26 cellular contexts compared by ENCODE assay signal in the genomic region with DNA sequence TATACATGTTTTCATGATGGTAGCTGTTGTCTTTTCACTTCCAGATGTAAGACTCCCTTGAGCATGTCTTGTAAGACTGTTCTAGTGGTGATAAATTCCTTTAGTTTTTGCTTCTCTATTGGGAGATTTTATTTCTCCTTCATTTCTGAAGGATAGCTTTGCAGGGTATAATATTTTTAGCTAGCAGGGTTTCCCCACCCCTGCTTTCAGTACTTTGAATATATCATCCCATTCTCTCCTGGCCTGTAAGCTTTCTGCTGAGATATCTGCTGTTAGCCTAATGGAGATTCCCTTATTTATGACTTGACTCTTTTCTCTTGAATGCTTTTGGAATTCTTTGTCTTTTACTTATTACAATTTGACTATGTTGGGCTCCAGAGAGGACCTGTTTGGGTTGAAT.
"Had no signal": no experiment of that assay in that cellular context is flagged by ENCODE, and none has a peak within 500 bp of the region (broad histone marks: within the 10 kb centered on the region; RNA-seq: fewer than 3 reads in every experiment).

No MANE protein-coding gene starts in this region.

- H3K27ac ChIP-seq: suprapubic skin, testis, thoracic aorta, thyroid gland, tibial artery, tibial nerve, transverse colon, upper lobe of left lung, upper lobe of right lung, uterus, vagina had no signal

- ATAC-seq: stimulated activated effector memory CD8-positive, alpha-beta T cell treated with anti-CD3 and anti-CD28 coated beads, Interleukin-12 subunit alpha, Interleukin-12 subunit beta, amount 100 ng/mL, for 72 hours; stimulated activated memory B cell treated with anti-CD40 and anti-IgM and Interleukin-4, amounts not matched to agents 10 μg/mL and 1 μg/mL and 100 μg/mL, for 72 hours; stimulated activated naive B cell treated with anti-CD40 and anti-IgM and Interleukin-4, amounts not matched to agents 10 μg/mL and 1 μg/mL and 100 μg/mL, for 72 hours; stimulated activated naive CD8-positive, alpha-beta T cell treated with anti-CD3 and anti-CD28 coated beads, Interleukin-15, amount 100 ng/mL, for 72 hours; stimulated activated naive CD8-positive, alpha-beta T cell treated with anti-CD3 and anti-CD28 coated beads, Interleukin-15, Interleukin-2, amounts not matched to agents 100 U/mL and 50 U/mL, for 24 hours; upper lobe of right lung had no signal

- H3K9me3 ChIP-seq: testis, thyroid gland, vagina had no signal

- H3K4me3 ChIP-seq: suprapubic skin, testis, thoracic aorta, thyroid gland, tibial artery, tibial nerve, transverse colon, upper lobe of left lung, upper lobe of right lung, uterus, vagina had no signal

- H3K4me1 ChIP-seq: suprapubic skin, testis, thyroid gland, tibial artery, tibial nerve, transverse colon, upper lobe of left lung, upper lobe of right lung, uterus, vagina had no signal

- H3K36me3 ChIP-seq: thyroid gland, upper lobe of left lung, upper lobe of right lung, uterus, vagina had no signal

- DNase-seq: stimulated activated CD4-positive, alpha-beta T cell treated with anti-CD3 and anti-CD28 coated beads, Interleukin-2, amount 100 ng/mL, for 24 hours; stimulated activated CD4-positive, alpha-beta T cell treated with anti-CD3 and anti-CD28 coated beads, Interleukin-2, amount 100 ng/mL, for 48 hours; stimulated activated CD4-positive, alpha-beta T cell treated with anti-CD3 and anti-CD28 coated beads, Interleukin-4, amount 100 ng/mL, for 1 hour; stimulated activated CD4-positive, alpha-beta T cell treated with anti-CD3 and anti-CD28 coated beads, Interleukin-4, amount 100 ng/mL, for 24 hours; stimulated activated CD4-positive, alpha-beta T cell treated with anti-CD3 and anti-CD28 coated beads, Interleukin-4, amount 100 ng/mL, for 4 hours; stimulated activated CD8-positive, alpha-beta memory T cell treated with anti-CD3 and anti-CD28 coated beads, Interleukin-4, amount 100 ng/mL, for 48 hours; stimulated activated naive B cell treated with anti-CD40 and anti-IgM and Interleukin-4, amounts not matched to agents 10 μg/mL and 1 μg/mL and 100 μg/mL, for 72 hours; stimulated activated naive CD4-positive, alpha-beta T cell; stimulated activated naive CD4-positive, alpha-beta T cell treated with Interleukin-2 at 50 U/mL for 16 hours; stimulated activated naive CD8-positive, alpha-beta T cell treated with anti-CD3 and anti-CD28 coated beads, Interleukin-15, amount 100 ng/mL, for 72 hours; stimulated activated naive CD8-positive, alpha-beta T cell treated with anti-CD3 and anti-CD28 coated beads, Interleukin-15, Interleukin-2, amounts not matched to agents 100 U/mL and 50 U/mL, for 24 hours; substantia nigra; testis; thyroid gland; tibial artery; transverse colon; trophoblast cell; upper lobe of left lung; upper lobe of right lung; uterus had no signal

- H3K27me3 ChIP-seq: suprapubic skin, testis, thyroid gland, tibial artery, tibial nerve, transverse colon, upper lobe of left lung, upper lobe of right lung, uterus, vagina had no signal
